In genomic region chr17:7484067-7484963, GRCh38 we compare ENCODE assay signal across 1 cellular context.
TF ChIP-seq lines count a peak whose summit lies in the region.

TSS of gene POLR2A (plus strand) at chr17:7484366.

TF ChIP-seq in HepG2, 621 proteins besides CTCF, POLR2A, EP300 and RAD21 (continued from another document and continues in another):
- TF ChIP-seq, protein P1, sequence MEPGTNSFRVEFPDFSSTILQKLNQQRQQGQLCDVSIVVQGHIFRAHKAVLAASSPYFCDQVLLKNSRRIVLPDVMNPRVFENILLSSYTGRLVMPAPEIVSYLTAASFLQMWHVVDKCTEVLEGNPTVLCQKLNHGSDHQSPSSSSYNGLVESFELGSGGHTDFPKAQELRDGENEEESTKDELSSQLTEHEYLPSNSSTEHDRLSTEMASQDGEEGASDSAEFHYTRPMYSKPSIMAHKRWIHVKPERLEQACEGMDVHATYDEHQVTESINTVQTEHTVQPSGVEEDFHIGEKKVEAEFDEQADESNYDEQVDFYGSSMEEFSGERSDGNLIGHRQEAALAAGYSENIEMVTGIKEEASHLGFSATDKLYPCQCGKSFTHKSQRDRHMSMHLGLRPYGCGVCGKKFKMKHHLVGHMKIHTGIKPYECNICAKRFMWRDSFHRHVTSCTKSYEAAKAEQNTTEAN (CRISPR knock-in tag; conservative IDR thresholded peaks at IDR 0.05), result peak; percentile 74; the same call in 1 of the 2 replicates
- no peak for TF ChIP-seq ZNF513 (CRISPR knock-in tag; conservative IDR thresholded peaks at IDR 0.05)
- peak; percentile 76 for TF ChIP-seq ZNF292 (CRISPR knock-in tag; IDR thresholded peaks at IDR 0.05; ENCODE audit: borderline replicate concordance, low read depth)
- peak; percentile 37; the same call in 1 of the 2 replicates for TF ChIP-seq TOPORS (CRISPR knock-in tag; IDR thresholded peaks at IDR 0.05)
- TF ChIP-seq SMYD3 (CRISPR knock-in tag; IDR thresholded peaks at IDR 0.05), result no peak; the same call in 1 of the 2 replicates
- TF ChIP-seq ZBTB21 (CRISPR knock-in tag; IDR thresholded peaks at IDR 0.05), result peak; percentile 55
- TF ChIP-seq ARID5B (CRISPR knock-in tag; IDR thresholded peaks at IDR 0.05), result peak; percentile 45
- TF ChIP-seq FOXA1 (IDR thresholded peaks at IDR 0.05), result no peak
- TF ChIP-seq FOXA1 (CRISPR knock-in tag; IDR thresholded peaks at IDR 0.05), result 0 out of 2 replicates have a peak, but pooled peaks have one; percentile 15
- TF ChIP-seq TEAD2 (CRISPR knock-in tag; IDR thresholded peaks at IDR 0.05), result no peak
- peak; percentile 86 for TF ChIP-seq ZNF124 (CRISPR knock-in tag; IDR thresholded peaks at IDR 0.05)
- TF ChIP-seq GZF1 (CRISPR knock-in tag; IDR thresholded peaks at IDR 0.05), result no peak
- TF ChIP-seq EHMT2 (IDR thresholded peaks at IDR 0.05; ENCODE audit: borderline replicate concordance, low read depth, low read length), result no peak
- peak; percentile 98 for TF ChIP-seq RBM22 (optimal IDR thresholded peaks at IDR 0.05; ENCODE audit: low read length)
- TF ChIP-seq NAIF1 (CRISPR knock-in tag; IDR thresholded peaks at IDR 0.05; ENCODE audit: borderline replicate concordance), result no peak
- TF ChIP-seq, protein P2, sequence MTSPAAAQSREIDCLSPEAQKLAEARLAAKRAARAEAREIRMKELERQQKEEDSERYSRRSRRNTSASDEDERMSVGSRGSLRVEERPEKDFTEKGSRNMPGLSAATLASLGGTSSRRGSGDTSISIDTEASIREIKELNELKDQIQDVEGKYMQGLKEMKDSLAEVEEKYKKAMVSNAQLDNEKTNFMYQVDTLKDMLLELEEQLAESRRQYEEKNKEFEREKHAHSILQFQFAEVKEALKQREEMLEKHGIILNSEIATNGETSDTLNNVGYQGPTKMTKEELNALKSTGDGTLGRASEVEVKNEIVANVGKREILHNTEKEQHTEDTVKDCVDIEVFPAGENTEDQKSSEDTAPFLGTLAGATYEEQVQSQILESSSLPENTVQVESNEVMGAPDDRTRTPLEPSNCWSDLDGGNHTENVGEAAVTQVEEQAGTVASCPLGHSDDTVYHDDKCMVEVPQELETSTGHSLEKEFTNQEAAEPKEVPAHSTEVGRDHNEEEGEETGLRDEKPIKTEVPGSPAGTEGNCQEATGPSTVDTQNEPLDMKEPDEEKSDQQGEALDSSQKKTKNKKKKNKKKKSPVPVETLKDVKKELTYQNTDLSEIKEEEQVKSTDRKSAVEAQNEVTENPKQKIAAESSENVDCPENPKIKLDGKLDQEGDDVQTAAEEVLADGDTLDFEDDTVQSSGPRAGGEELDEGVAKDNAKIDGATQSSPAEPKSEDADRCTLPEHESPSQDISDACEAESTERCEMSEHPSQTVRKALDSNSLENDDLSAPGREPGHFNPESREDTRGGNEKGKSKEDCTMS (CRISPR knock-in tag; conservative IDR thresholded peaks at IDR 0.05), result no peak
- peak; percentile 91 for TF ChIP-seq PAXIP1 (CRISPR knock-in tag; conservative IDR thresholded peaks at IDR 0.05)
- no peak for TF ChIP-seq REXO4 (CRISPR knock-in tag; IDR thresholded peaks at IDR 0.05; ENCODE audit: borderline replicate concordance)
- peak; percentile 69 for TF ChIP-seq TBX2 (CRISPR knock-in tag; IDR thresholded peaks at IDR 0.05; ENCODE audit: borderline replicate concordance)
- TF ChIP-seq E2F5 (CRISPR knock-in tag; conservative IDR thresholded peaks at IDR 0.05), result peak; percentile 94
- TF ChIP-seq, protein P3, sequence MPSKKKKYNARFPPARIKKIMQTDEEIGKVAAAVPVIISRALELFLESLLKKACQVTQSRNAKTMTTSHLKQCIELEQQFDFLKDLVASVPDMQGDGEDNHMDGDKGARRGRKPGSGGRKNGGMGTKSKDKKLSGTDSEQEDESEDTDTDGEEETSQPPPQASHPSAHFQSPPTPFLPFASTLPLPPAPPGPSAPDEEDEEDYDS (CRISPR knock-in tag; IDR thresholded peaks at IDR 0.05), result peak; percentile 99
- no peak for TF ChIP-seq IKZF1 (IDR thresholded peaks at IDR 0.05)
- TF ChIP-seq ZNF33B (CRISPR knock-in tag; IDR thresholded peaks at IDR 0.05), result no peak; the same call in 1 of the 2 replicates
- TF ChIP-seq NR2C2 (CRISPR knock-in tag; IDR thresholded peaks at IDR 0.05; ENCODE audit: borderline replicate concordance), result peak; percentile 45; the same call in 1 of the 2 replicates
- peak; percentile 44; the same call in 1 of the 2 replicates for TF ChIP-seq ARHGAP35 (CRISPR knock-in tag; IDR thresholded peaks at IDR 0.05; ENCODE audit: borderline replicate concordance)
- no peak for TF ChIP-seq CBX2 (IDR thresholded peaks at IDR 0.05; ENCODE audit: low read depth, low read length)
- TF ChIP-seq CBX2 (CRISPR knock-in tag; IDR thresholded peaks at IDR 0.05; ENCODE audit: low read depth), result no peak
- TF ChIP-seq ZNF160 (CRISPR knock-in tag; IDR thresholded peaks at IDR 0.05), result peak; percentile 86
- peak; percentile 58; the same call in 1 of the 2 replicates for TF ChIP-seq ZNF816 (CRISPR knock-in tag; IDR thresholded peaks at IDR 0.05; ENCODE audit: borderline replicate concordance)
- TF ChIP-seq ZBTB7A (CRISPR knock-in tag; IDR thresholded peaks at IDR 0.05), result peak; percentile 20; the same call in 1 of the 2 replicates
- TF ChIP-seq, protein P4, sequence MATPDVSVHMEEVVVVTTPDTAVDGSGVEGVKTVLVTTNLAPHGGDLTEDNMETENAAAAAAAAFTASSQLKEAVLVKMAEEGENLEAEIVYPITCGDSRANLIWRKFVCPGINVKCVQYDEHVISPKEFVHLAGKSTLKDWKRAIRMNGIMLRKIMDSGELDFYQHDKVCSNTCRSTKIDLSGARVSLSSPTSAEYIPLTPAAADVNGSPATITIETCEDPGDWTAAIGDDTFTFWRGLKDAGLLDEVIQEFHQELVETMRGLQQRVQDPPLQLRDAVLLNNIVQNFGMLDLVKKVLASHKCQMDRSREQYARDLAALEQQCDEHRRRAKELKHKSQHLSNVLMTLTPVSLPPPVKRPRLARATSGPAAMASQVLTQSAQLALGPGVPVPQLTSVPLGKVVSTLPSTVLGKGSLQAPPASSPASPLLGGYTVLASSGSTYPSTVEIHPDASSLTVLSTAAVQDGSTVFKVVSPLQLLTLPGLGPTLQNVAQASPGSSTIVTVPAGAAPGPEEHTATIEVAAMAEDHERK (CRISPR knock-in tag; IDR thresholded peaks at IDR 0.05; ENCODE audit: low read depth), result peak; percentile 37; the same call in 1 of the 2 replicates
- no peak; the same call in 1 of the 2 replicates for TF ChIP-seq ZKSCAN5 (CRISPR knock-in tag; IDR thresholded peaks at IDR 0.05)
- TF ChIP-seq MTF2 (CRISPR knock-in tag; IDR thresholded peaks at IDR 0.05; ENCODE audit: borderline replicate concordance), result no peak
- TF ChIP-seq ZNF720 (CRISPR knock-in tag; IDR thresholded peaks at IDR 0.05), result no peak
- no peak for TF ChIP-seq ZNF276 (CRISPR knock-in tag; IDR thresholded peaks at IDR 0.05; ENCODE audit: low read depth)
- TF ChIP-seq IKZF4 (CRISPR knock-in tag; IDR thresholded peaks at IDR 0.05; ENCODE audit: borderline replicate concordance, low read depth, not compliant biosample characterization), result no peak
- TF ChIP-seq ZFP1 (CRISPR knock-in tag; IDR thresholded peaks at IDR 0.05), result peak; percentile 84
- TF ChIP-seq ZBTB39 (CRISPR knock-in tag; IDR thresholded peaks at IDR 0.05), result no peak
- TF ChIP-seq ARNT (IDR thresholded peaks at IDR 0.05), result no peak
- TF ChIP-seq ZNF674 (CRISPR knock-in tag; IDR thresholded peaks at IDR 0.05; ENCODE audit: low read depth), result no peak; the same call in 1 of the 2 replicates
- TF ChIP-seq KAT8 (CRISPR knock-in tag; IDR thresholded peaks at IDR 0.05), result peak; percentile 76
- TF ChIP-seq RFX1 (IDR thresholded peaks at IDR 0.05), result no peak
